Comparison of ENCODE assay signal across 19 cellular contexts in the genomic region with DNA sequence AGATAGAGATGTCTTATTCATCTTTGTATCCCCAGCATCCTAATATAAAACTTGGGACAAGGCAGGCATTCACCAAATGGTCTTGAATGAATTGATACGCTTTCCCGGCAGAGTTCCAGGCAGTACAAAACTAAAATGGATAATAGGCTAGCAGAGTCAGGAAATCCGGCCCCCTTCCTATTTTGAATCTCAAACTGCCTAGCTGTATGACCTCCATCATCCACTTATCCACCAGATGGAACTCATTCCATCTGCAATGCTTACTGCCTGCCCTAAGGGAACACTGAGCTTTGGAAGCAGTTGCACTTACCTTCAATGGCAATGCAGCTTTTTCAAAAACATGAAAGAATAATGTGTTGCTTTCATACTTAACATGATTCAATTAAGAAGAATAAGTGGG. TPM values are rescaled to one million over a fixed set of nuclear protein-coding genes. Genes with fewer than 3 reads are reported as not detected.
DNase-seq lines count a peak whose midpoint lies in the region; ATAC-seq, FAIRE-seq and TF ChIP-seq lines count a peak whose summit lies in the region.
"Had no signal": no experiment of that assay in that cellular context is flagged by ENCODE, and none has a peak within 500 bp of the region (broad histone marks: within the 10 kb centered on the region; RNA-seq: fewer than 3 reads in every experiment).

No MANE protein-coding gene starts in this region.

- intact Hi-C loops in endothelial cell of umbilical vein (cut with micrococcal nuclease) = loop anchor here (1.0 to 10.0 kb wide), 3 partner anchors 65 to 445 kb away; a partner anchor contains a TSS
- intact Hi-C loops in ovary (cut with DNase I) = loop anchor here in 2 of 4 donors (5.0 to 10.0 kb wide), 2 partner anchors 123 to 125 kb away; no protein-coding TSS in a partner anchor

- H3K79me2 ChIP-seq in SK-N-SH (ENCODE audit: insufficient read depth) (no peaks in the 10 kb centered on the region), endothelial cell of umbilical vein (ENCODE audit: control insufficient read depth, insufficient read depth, low read length) (no peaks in the 10 kb centered on the region)

- H4K20me1 ChIP-seq in SK-N-SH (ENCODE audit: insufficient read depth) (no peaks in the 10 kb centered on the region), endothelial cell of umbilical vein (replicated peaks; ENCODE audit: control insufficient read depth, extremely low read depth, insufficient read depth, low read length) (no peaks in the 10 kb centered on the region)

- POLR2A ChIA-PET in SK-N-SH (lab: Yijun Ruan, JAX) = interaction anchor here (0.9 kb wide), 1 partner anchor 92 kb away, joined by 3 read pairs; a partner anchor contains a TSS
- POLR2A ChIA-PET in endothelial cell of umbilical vein (lab: Charles Lee) = no interaction called here

- no peak for TF ChIP-seq POLR2A in endothelial cell of umbilical vein (IDR thresholded peaks at IDR 0.05; ENCODE audit: low read depth, low read length)
- TF ChIP-seq POLR2A in ovary (IDR thresholded peaks at IDR 0.05) = no peak

- H3K4me1 ChIP-seq in SK-N-SH (ENCODE audit: control insufficient read depth in 1 of 2, insufficient read depth in 2 of 2, low read depth in 1 of 2, low read length in 1 of 2) = peaks cover 0 to 16% of the 10 kb centered on the region in 2 experiments; a peak in 2 of 4 replicates
- peaks cover 8% of the 10 kb centered on the region for H3K4me1 ChIP-seq in endothelial cell of umbilical vein (ENCODE audit: control insufficient read depth, extremely low read depth, insufficient read depth, low read length)
- H3K4me1 ChIP-seq in ovary (ENCODE audit: insufficient read depth) = no peaks in the 10 kb centered on the region

- peak; percentile 56 for TF ChIP-seq RAD21 in SK-N-SH (IDR thresholded peaks at IDR 0.05; ENCODE audit: low read length)

- H3K27me3 ChIP-seq in SK-N-SH (ENCODE audit: insufficient read depth) (no peaks in the 10 kb centered on the region), endothelial cell of umbilical vein (ENCODE audit: control insufficient read depth in 2 of 2, insufficient read depth in 2 of 2, low read length in 2 of 2) (no peaks in the 10 kb centered on the region), ovary (no peaks in the 10 kb centered on the region)

- H3K27ac ChIP-seq in SK-N-SH (ENCODE audit: low read depth in 2 of 2, low read length in 1 of 2) (peak overlapping the region in 1 of 2 experiments; percentile 93; a peak in 2 of 4 replicates), endothelial cell of umbilical vein (ENCODE audit: insufficient read depth, low read depth, low read length) (no peak overlapping the region), ovary (no peak overlapping the region)
- H3K27ac ChIP-seq: C4-2B, GM23248, PC-9, RWPE1 had no signal

- H3K9me1 ChIP-seq in endothelial cell of umbilical vein (replicated peaks; ENCODE audit: control insufficient read depth, extremely low read depth, insufficient read depth, low read length) = no peaks in the 10 kb centered on the region

- H3K4me3 ChIP-seq in SK-N-SH (ENCODE audit: low read depth in 2 of 2, low read length in 1 of 2) (no peak overlapping the region), endothelial cell of umbilical vein (replicated peaks in 1 of 3; ENCODE audit: insufficient read depth in 1 of 3, low read depth in 1 of 3, low read length in 3 of 3) (no peak overlapping the region), ovary (no peak overlapping the region)
- H3K4me3 ChIP-seq: GM23248, PC-9 had no signal

- dilution Hi-C loops in endothelial cell of umbilical vein (cut with MboI; ENCODE audit: extremely low pct_ligation_motif_present, low sequenced_read_pairs) = no loop called here

- FAIRE-seq in endothelial cell of umbilical vein (lab: Jason Lieb, UNC) = peak; percentile 87

- peak in 1 of 2 experiments; percentile 56; a peak in 1 of 4 replicates for TF ChIP-seq EP300 in SK-N-SH (IDR thresholded peaks at IDR 0.05; ENCODE audit: borderline replicate concordance in 1 of 2, low read depth in 1 of 2, low read length in 1 of 2)
- TF ChIP-seq EP300 in ovary (IDR thresholded peaks at IDR 0.05) = no peak

- H3K36me3 ChIP-seq in SK-N-SH (replicated peaks in 1 of 2; ENCODE audit: control insufficient read depth in 1 of 2, insufficient read depth in 2 of 2, low read length in 1 of 2) = peaks cover 25 to 29% of the 10 kb centered on the region in 2 experiments
- peaks cover 0 to 3% of the 10 kb centered on the region in 2 experiments for H3K36me3 ChIP-seq in endothelial cell of umbilical vein (ENCODE audit: control insufficient read depth in 2 of 2, extremely low read depth in 1 of 2, insufficient read depth in 2 of 2, low read length in 2 of 2)
- no peaks in the 10 kb centered on the region for H3K36me3 ChIP-seq in ovary

- WGBS in SK-N-SH (ENCODE audit: low lambda C conversion rate) = 76% methylated on average over 3 of the region's 3 CpGs
- 55 to 90% (median 86%) methylated on average over 3 of the region's 3 CpGs for WGBS in ovary, 3 donors

- H3K9me3 ChIP-seq in SK-N-SH = no peaks in the 10 kb centered on the region
- H3K9me3 ChIP-seq in endothelial cell of umbilical vein (replicated peaks; ENCODE audit: control insufficient read depth, insufficient read depth, low read length) = no peaks in the 10 kb centered on the region
- H3K9me3 ChIP-seq in ovary = no peaks in the 10 kb centered on the region

- H3K9me2 ChIP-seq in SK-N-SH = no peaks in the 10 kb centered on the region

- H3F3A ChIP-seq in SK-N-SH (replicated peaks; ENCODE audit: insufficient read depth) = no peaks in the 10 kb centered on the region

- TF ChIP-seq CTCF in SK-N-SH (IDR thresholded peaks at IDR 0.05) = no peak
- TF ChIP-seq CTCF in endothelial cell of umbilical vein (IDR thresholded peaks at IDR 0.05; ENCODE audit: extremely low read depth in 1 of 2, insufficient read depth in 1 of 2, low read depth in 1 of 2, low read length in 2 of 2) = no peak
- TF ChIP-seq CTCF in ovary (IDR thresholded peaks at IDR 0.05) = no peak

- no TSS peak for BruUV-seq in endothelial cell of umbilical vein (replicated peaks; lab: Mats Ljungman, UMichigan)

- H3K4me2 ChIP-seq in SK-N-SH = no peak overlapping the region
- H3K4me2 ChIP-seq in endothelial cell of umbilical vein (ENCODE audit: insufficient read depth, low read length) = no peak overlapping the region
- H3K4me2 ChIP-seq: PC-9 had no signal

- no peak for ATAC-seq in SK-N-SH treated with all-trans-retinoic acid at 6 μM for 48 hours
- no peak for ATAC-seq in HG03097 (IDR thresholded peaks at IDR 0.05; ENCODE audit: low FRiP score, unreplicated experiment)
- ATAC-seq in GM18517 (IDR thresholded peaks at IDR 0.05; ENCODE audit: unreplicated experiment) = no peak
- ATAC-seq: HCT116 had no signal

- CTCF ChIA-PET in SK-N-SH (lab: Yijun Ruan, JAX) = interaction anchor here (0.8 to 7.5 kb wide), 6 partner anchors 13 to 301 kb away, joined by 3 to 68 read pairs (median 12); no protein-coding TSS in a partner anchor
- CTCF ChIA-PET in endothelial cell of umbilical vein (lab: Charles Lee) = interaction anchor here (3.0 kb wide), 1 partner anchor 124 kb away, joined by 36 read pairs; no protein-coding TSS in a partner anchor

- DNase-seq in SK-N-SH (peak; percentile 62), endothelial cell of umbilical vein (ENCODE audit: low read depth, low spot score) (peak; percentile 76), midbrain (lab: John Stamatoyannopoulos, UW) (peak; percentile 31), ovary (no peak)
- DNase-seq: GF-D8, GM23248, Karpas-422, NCI-H1436 treated with DMSO at 0.1 percent for 48 hours, NCI-H2029, PC-9 had no signal

- H3K9ac ChIP-seq in SK-N-SH (no peak overlapping the region), endothelial cell of umbilical vein (replicated peaks; ENCODE audit: extremely low read depth, insufficient read depth, low read length) (no peak overlapping the region)
- H3K9ac ChIP-seq: GM23248 had no signal

- H2AFZ ChIP-seq in SK-N-SH (ENCODE audit: low read depth) (no peak overlapping the region), endothelial cell of umbilical vein (ENCODE audit: low read depth, low read length) (no peak overlapping the region)
- H2AFZ ChIP-seq: GM23248, PC-9 had no signal

TF ChIP-seq in SK-N-SH, 30 proteins besides CTCF, POLR2A, EP300 and RAD21 (continues in another document):
- peak; percentile 30; the same call in 1 of the 2 replicates for TF ChIP-seq SMC3 (IDR thresholded peaks at IDR 0.05; ENCODE audit: low read depth, low read length)
- TF ChIP-seq ELF1 (IDR thresholded peaks at IDR 0.05) = no peak
- TF ChIP-seq CHD2 (IDR thresholded peaks at IDR 0.05; ENCODE audit: low read length, partially characterized antibody) = peak; percentile 52

TF ChIP-seq in SK-N-SH treated with all-trans-retinoic acid at 6 μM for 48 hours, 23 proteins besides CTCF, POLR2A, EP300 and RAD21 (continues in another document):
- TF ChIP-seq BACH2 (CRISPR knock-in tag; IDR thresholded peaks at IDR 0.05; ENCODE audit: borderline replicate concordance) (no peak), ZNF565 (CRISPR knock-in tag; conservative IDR thresholded peaks at IDR 0.05; ENCODE audit: low read depth) (no peak)

TF ChIP-seq in endothelial cell of umbilical vein, 7 proteins besides CTCF, POLR2A, EP300 and RAD21:
- no peak for TF ChIP-seq POLR2AphosphoS5 (IDR thresholded peaks at IDR 0.05; ENCODE audit: insufficient read depth, low read depth, low read length)
- TF ChIP-seq MYC (IDR thresholded peaks at IDR 0.05; ENCODE audit: low read depth, low read length) = no peak
- TF ChIP-seq, protein P1, sequence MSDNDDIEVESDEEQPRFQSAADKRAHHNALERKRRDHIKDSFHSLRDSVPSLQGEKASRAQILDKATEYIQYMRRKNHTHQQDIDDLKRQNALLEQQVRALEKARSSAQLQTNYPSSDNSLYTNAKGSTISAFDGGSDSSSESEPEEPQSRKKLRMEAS (IDR thresholded peaks at IDR 0.05; ENCODE audit: insufficient read depth, insufficient read length) = no peak
- TF ChIP-seq GATA2 (IDR thresholded peaks at IDR 0.05; ENCODE audit: insufficient read depth, insufficient read length, low read depth, low read length) = no peak
- no peak for TF ChIP-seq FOS (IDR thresholded peaks at IDR 0.05; ENCODE audit: borderline replicate concordance, insufficient read depth, low read length)
- no peak for TF ChIP-seq JUN (IDR thresholded peaks at IDR 0.05; ENCODE audit: borderline replicate concordance, insufficient read depth, insufficient read length, low read depth)

RNA-seq across cellular contexts. Expression of a gene that starts 43.4 kb away (rescaled TPM):
- polyA plus RNA-seq in SK-N-SH (2012; rRNA removed) = 14.4 and 16.9 TPM in 2 replicates
- polyA plus RNA-seq in SK-N-SH (2012; cell fraction: cytosol; rRNA removed) = 7.0 and 10.3 TPM in 2 replicates
- polyA plus RNA-seq in SK-N-SH (2012; cell fraction: nucleus; rRNA removed) = 16.6 and 26.9 TPM in 2 replicates
- total RNA-seq in endothelial cell of umbilical vein = not detected in 2 replicates
- not detected in 2 replicates for polyA plus RNA-seq in endothelial cell of umbilical vein
- polyA plus RNA-seq in endothelial cell of umbilical vein (2011; cell fraction: cytosol; rRNA removed) = not detected in 2 replicates
- not detected in 2 replicates for polyA plus RNA-seq in endothelial cell of umbilical vein (2011; cell fraction: nucleus; rRNA removed)
- polyA plus RNA-seq in endothelial cell of umbilical vein (2012) = not detected in 2 replicates
- polyA minus RNA-seq in endothelial cell of umbilical vein = not detected in 2 replicates
- polyA minus RNA-seq in endothelial cell of umbilical vein (2011; cell fraction: cytosol; rRNA and poly(A)+ RNA removed) = 5.8 TPM
- 0.29 TPM in 1 of 2 replicates, not detected in the other for polyA minus RNA-seq in endothelial cell of umbilical vein (2011; cell fraction: nucleus; rRNA and poly(A)+ RNA removed)
- total RNA-seq in ovary = 1 to 10 TPM in 1 of 7 donors, under 1 TPM in 1, not detected in 5; 0.87 to 5.3 TPM
- under 1 TPM; 0.30 to 0.63 TPM for polyA plus RNA-seq in ovary
- total RNA-seq: A673, NCI-H460, PC-9 had no signal
- polyA plus RNA-seq: IgD-negative memory B cell had no signal

Comparison
In these comparisons a context has a peak if more than half of its experiments do, and no peak if none do; other contexts are left out.
1. DNase-seq: peak in SK-N-SH (single experiment), endothelial cell of umbilical vein (single experiment) and midbrain (single experiment); none in ovary (0 of 5).
2. RNA of a gene that starts 43.4 kb away (polyA plus RNA-seq): 7.0 to 26.9 TPM in SK-N-SH; 0.30 to 0.63 TPM in ovary and not detected in endothelial cell of umbilical vein; every median in the first group is over 4 times any median in the second.